1 cellular context compared by ENCODE assay signal in genomic region chr18:45837283-45838070, GRCh38.
TF ChIP-seq lines count a peak whose summit lies in the region.

No MANE protein-coding gene starts in this region.

TF ChIP-seq in HepG2, 621 proteins besides CTCF, POLR2A, EP300 and RAD21 (continued from another document):
- TF ChIP-seq TRAFD1 (CRISPR knock-in tag; IDR thresholded peaks at IDR 0.05; ENCODE audit: borderline replicate concordance) (no peak), ISL2 (CRISPR knock-in tag; IDR thresholded peaks at IDR 0.05) (no peak), KDM6A (CRISPR knock-in tag; IDR thresholded peaks at IDR 0.05; ENCODE audit: low read depth) (no peak)
